In genomic region chrX:29110041-29110440, GRCh38 we compare ENCODE assay signal across 24 cellular contexts.
DNase-seq lines count a peak whose midpoint lies in the region; ATAC-seq, FAIRE-seq and TF ChIP-seq lines count a peak whose summit lies in the region.
"Had no signal": no experiment of that assay in that cellular context is flagged by ENCODE, and none has a peak within 500 bp of the region (broad histone marks: within the 10 kb centered on the region; RNA-seq: fewer than 3 reads in every experiment).

No MANE protein-coding gene starts in this region.

- no peaks in the 10 kb centered on the region for H3K4me1 Mint-ChIP-seq in Calu3 (ENCODE audit: low read depth, unreplicated experiment)
- H3K4me1 Mint-ChIP-seq: B cell; CD4-positive, CD25-positive, alpha-beta regulatory T cell had no signal

- H3K27ac Mint-ChIP-seq in Calu3 (ENCODE audit: unreplicated experiment) = no peak overlapping the region
- H3K27ac Mint-ChIP-seq: B cell; CD4-positive, CD25-positive, alpha-beta regulatory T cell; CD8-positive, alpha-beta T cell; GM23338 had no signal

- H3K56ac ChIP-seq in H1 (replicated peaks; ENCODE audit: insufficient read length, low read depth, low read length) = no peak overlapping the region

- H3K9me3 Mint-ChIP-seq in Calu3 (ENCODE audit: low read depth, unreplicated experiment) = no peaks in the 10 kb centered on the region
- H3K9me3 Mint-ChIP-seq: GM23338 had no signal

- H4K20me1 ChIP-seq in H1 (replicated peaks in 1 of 2; ENCODE audit: control insufficient read depth in 1 of 2, insufficient read depth in 2 of 2, low read length in 2 of 2) = no peaks in the 10 kb centered on the region
- H4K20me1 ChIP-seq: BLaER1 had no signal

- no peak for ATAC-seq in HG02678 (IDR thresholded peaks at IDR 0.05; ENCODE audit: unreplicated experiment)
- ATAC-seq: CD8-positive, alpha-beta T cell; GM23338 had no signal

- no peak overlapping the region for H4K5ac ChIP-seq in H1 (ENCODE audit: insufficient read length, low read depth, low read length)

- H3K36me3 ChIP-seq in H1 (ENCODE audit: control insufficient read depth in 2 of 4, insufficient read depth in 4 of 4, low read length in 3 of 4) = no peaks in the 10 kb centered on the region
- H3K36me3 ChIP-seq: BLaER1 had no signal

- peak; percentile 42 for FAIRE-seq in H1 (lab: Jason Lieb, UNC)
- FAIRE-seq: A204.1, D721Med, GM12892, GM19239, H54 had no signal

- no peak overlapping the region for H2BK120ac ChIP-seq in H1 (replicated peaks; ENCODE audit: low read depth, low read length)

- no peak overlapping the region for H4K91ac ChIP-seq in H1 (replicated peaks; ENCODE audit: insufficient read length, low read length)

- H4K8ac ChIP-seq in H1 (ENCODE audit: extremely low read depth, insufficient read depth, low read length) = no peak overlapping the region

- no peak for TF ChIP-seq POLR2A in H1 (IDR thresholded peaks at IDR 0.05; ENCODE audit: control extremely low read depth in 1 of 2, low read depth in 2 of 2, low read length in 2 of 2)

- no peak overlapping the region for H3K4me3 ChIP-seq in H1 (ENCODE audit: extremely low read depth in 1 of 4, insufficient read depth in 2 of 4, low read depth in 3 of 4, low read length in 4 of 4)
- H3K4me3 ChIP-seq: BLaER1, GM23338 had no signal

- CTCF ChIA-PET in Calu3 (lab: Charles Lee) = no interaction called here
- CTCF ChIA-PET in H1 (lab: Charles Lee; ENCODE audit: partially characterized antibody) = no interaction called here

- H3K9me3 ChIP-seq in H1 (ENCODE audit: insufficient read depth in 2 of 2, low read depth in 1 of 2, low read length in 1 of 2) = no peaks in the 10 kb centered on the region
- H3K9me3 ChIP-seq: BLaER1, Caco-2 had no signal

- no peak overlapping the region for H2BK20ac ChIP-seq in H1 (ENCODE audit: low read length)

- H3K18ac ChIP-seq in H1 (ENCODE audit: extremely low read depth, low read length) = no peak overlapping the region

- H2BK15ac ChIP-seq in H1 (ENCODE audit: low read length) = no peak overlapping the region

- no peaks in the 10 kb centered on the region for H3K79me2 ChIP-seq in H1 (ENCODE audit: control insufficient read depth in 1 of 2, insufficient read depth in 2 of 2, low read length in 2 of 2)

- no peak for TF ChIP-seq EP300 in H1 (IDR thresholded peaks at IDR 0.05; ENCODE audit: borderline replicate concordance in 1 of 2, low read depth in 2 of 2, low read length in 2 of 2)

- no peak for TF ChIP-seq CTCF in Calu3 (IDR thresholded peaks at IDR 0.05; ENCODE audit: unreplicated experiment)
- no peak for TF ChIP-seq CTCF in VCaP (conservative IDR thresholded peaks at IDR 0.05)
- TF ChIP-seq CTCF in H1 (IDR thresholded peaks at IDR 0.05; ENCODE audit: control extremely low read depth in 1 of 3, insufficient read depth in 1 of 3, low read depth in 1 of 3, low read length in 3 of 3) = no peak

- no peaks in the 10 kb centered on the region; a peak in 1 of 7 replicates for H3K4me1 ChIP-seq in H1 (replicated peaks in 1 of 4; ENCODE audit: control insufficient read depth in 3 of 4, insufficient read depth in 4 of 4, low read length in 3 of 4)
- H3K4me1 ChIP-seq: BLaER1, Caco-2 had no signal

- POLR2A ChIA-PET in H1 (lab: Charles Lee; ENCODE audit: partially characterized antibody) = no interaction called here

- H3K4ac ChIP-seq in H1 (replicated peaks; ENCODE audit: insufficient read length, low read depth, low read length) = no peak overlapping the region

- peak overlapping the region; percentile 69 for H3K27ac ChIP-seq in VCaP
- no peak overlapping the region for H3K27ac ChIP-seq in H1 (ENCODE audit: low read depth, low read length)
- H3K27ac ChIP-seq: 22Rv1, BLaER1, C4-2B had no signal

- no peaks in the 10 kb centered on the region for H3K27me3 Mint-ChIP-seq in Calu3 (ENCODE audit: unreplicated experiment)
- H3K27me3 Mint-ChIP-seq: B cell; CD4-positive, CD25-positive, alpha-beta regulatory T cell had no signal

- no peak overlapping the region for H2BK12ac ChIP-seq in H1 (ENCODE audit: low read depth, low read length)

- H3K4me3 Mint-ChIP-seq in Calu3 (ENCODE audit: low read depth, unreplicated experiment) = peak overlapping the region; percentile 27
- H3K4me3 Mint-ChIP-seq: B cell; CD4-positive, CD25-positive, alpha-beta regulatory T cell; CD8-positive, alpha-beta T cell; GM23338 had no signal

- H3K23ac ChIP-seq in H1 (ENCODE audit: insufficient read length) = no peak overlapping the region

- no peak overlapping the region for H2AFZ ChIP-seq in H1 (ENCODE audit: low read length)
- H2AFZ ChIP-seq: GM23338 had no signal

- H3K79me1 ChIP-seq in H1 (ENCODE audit: low read depth, low read length) = no peaks in the 10 kb centered on the region

- WGBS in H1 (ENCODE audit: extremely low coverage in 1 of 2, insufficient coverage in 1 of 2, insufficient read length in 1 of 2, insufficient replicate concordance in 2 of 2, low coverage in 1 of 2, low lambda C conversion rate in 2 of 2, missing lambda C conversion rate in 1 of 2), 2 experiments = 93% methylated on average over 3 of the region's 3 CpGs; no CpG with 5 or more reads in 1 of the 2 experiments

- no peak overlapping the region for H3K4me2 ChIP-seq in H1 (ENCODE audit: insufficient read depth in 1 of 2, low read depth in 2 of 2, low read length in 2 of 2)
- H3K4me2 ChIP-seq: BLaER1, GM23338 had no signal

- H3K23me2 ChIP-seq in H1 (ENCODE audit: low read depth, low read length) = no peaks in the 10 kb centered on the region

- no peak overlapping the region for H3K14ac ChIP-seq in H1 (ENCODE audit: insufficient read length)

- no peak overlapping the region for H2AK5ac ChIP-seq in H1 (ENCODE audit: low read depth, low read length)

- no peak for DNase-seq in Calu3
- peak; percentile 2 for DNase-seq in OCI-M1 (lab: John Stamatoyannopoulos, UW)
- no peak for DNase-seq in H1 (ENCODE audit: low read depth in 1 of 2, low spot score in 2 of 2)
- no peak for DNase-seq in DMS53 (lab: John Stamatoyannopoulos, UW)
- DNase-seq in activated naive CD4-positive, alpha-beta T cell (lab: John Stamatoyannopoulos, UW) = no peak
- DNase-seq in NCI-H2196 (lab: John Stamatoyannopoulos, UW; ENCODE audit: unreplicated experiment) = no peak
- DNase-seq: Caco-2; CD4-positive, CD25-positive, alpha-beta regulatory T cell; CD8-positive, alpha-beta T cell; DMS 273 treated with DMSO at 0.1 percent for 48 hours; DMS79 treated with DMSO at 0.1 percent for 48 hours; HCEC 1CT had no signal

- no peaks in the 10 kb centered on the region for H3K27me3 ChIP-seq in H1 (replicated peaks in 1 of 4; ENCODE audit: control insufficient read depth in 3 of 4, extremely low read depth in 1 of 4, insufficient read depth in 3 of 4, low read length in 3 of 4)
- H3K27me3 ChIP-seq: BLaER1 had no signal

- no peak overlapping the region for H3K9ac ChIP-seq in H1 (replicated peaks in 1 of 4; ENCODE audit: extremely low read depth in 1 of 4, low read depth in 3 of 4, low read length in 3 of 4)
- H3K9ac ChIP-seq: BLaER1 had no signal

- H2BK5ac ChIP-seq in H1 (ENCODE audit: low read depth, low read length) = no peak overlapping the region

- intact Hi-C loops in Calu3 (cut with micrococcal nuclease; ENCODE audit: unreplicated experiment) = no loop called here

- BruUV-seq in Calu3 (replicated peaks; lab: Mats Ljungman, UMichigan) = no TSS peak

- TF ChIP-seq RAD21 in H1 (IDR thresholded peaks at IDR 0.05 in 1 of 2, conservative IDR thresholded peaks at IDR 0.05 in 1 of 2; ENCODE audit: low read depth in 2 of 2, low read length in 2 of 2) = no peak

- H3K36me3 Mint-ChIP-seq in Calu3 (ENCODE audit: insufficient read depth, unreplicated experiment) = no peaks in the 10 kb centered on the region
- H3K36me3 Mint-ChIP-seq: CD4-positive, CD25-positive, alpha-beta regulatory T cell; CD8-positive, alpha-beta T cell had no signal

TF ChIP-seq in H1, 55 proteins besides CTCF, POLR2A, EP300 and RAD21 (continues in another document):
- TF ChIP-seq KDM1A (IDR thresholded peaks at IDR 0.05; ENCODE audit: borderline replicate concordance, low read length) (no peak), FOSL1 (IDR thresholded peaks at IDR 0.05; ENCODE audit: insufficient read depth, low read depth, low read length) (no peak), HDAC2 (IDR thresholded peaks at IDR 0.05; ENCODE audit: borderline replicate concordance in 1 of 2, low read depth in 2 of 2, low read length in 2 of 2) (no peak), POU5F1 (IDR thresholded peaks at IDR 0.05; ENCODE audit: low read depth, low read length) (no peak), TAF1 (IDR thresholded peaks at IDR 0.05; ENCODE audit: low read depth, low read length) (no peak), TEAD4 (IDR thresholded peaks at IDR 0.05; ENCODE audit: low read depth, low read length) (no peak), JUND (IDR thresholded peaks at IDR 0.05; ENCODE audit: low read length) (no peak), KDM4A (IDR thresholded peaks at IDR 0.05; ENCODE audit: low read depth, low read length, severe bottlenecking) (no peak)
